ENCODE assay signal across 1 cellular context in the genomic region with DNA sequence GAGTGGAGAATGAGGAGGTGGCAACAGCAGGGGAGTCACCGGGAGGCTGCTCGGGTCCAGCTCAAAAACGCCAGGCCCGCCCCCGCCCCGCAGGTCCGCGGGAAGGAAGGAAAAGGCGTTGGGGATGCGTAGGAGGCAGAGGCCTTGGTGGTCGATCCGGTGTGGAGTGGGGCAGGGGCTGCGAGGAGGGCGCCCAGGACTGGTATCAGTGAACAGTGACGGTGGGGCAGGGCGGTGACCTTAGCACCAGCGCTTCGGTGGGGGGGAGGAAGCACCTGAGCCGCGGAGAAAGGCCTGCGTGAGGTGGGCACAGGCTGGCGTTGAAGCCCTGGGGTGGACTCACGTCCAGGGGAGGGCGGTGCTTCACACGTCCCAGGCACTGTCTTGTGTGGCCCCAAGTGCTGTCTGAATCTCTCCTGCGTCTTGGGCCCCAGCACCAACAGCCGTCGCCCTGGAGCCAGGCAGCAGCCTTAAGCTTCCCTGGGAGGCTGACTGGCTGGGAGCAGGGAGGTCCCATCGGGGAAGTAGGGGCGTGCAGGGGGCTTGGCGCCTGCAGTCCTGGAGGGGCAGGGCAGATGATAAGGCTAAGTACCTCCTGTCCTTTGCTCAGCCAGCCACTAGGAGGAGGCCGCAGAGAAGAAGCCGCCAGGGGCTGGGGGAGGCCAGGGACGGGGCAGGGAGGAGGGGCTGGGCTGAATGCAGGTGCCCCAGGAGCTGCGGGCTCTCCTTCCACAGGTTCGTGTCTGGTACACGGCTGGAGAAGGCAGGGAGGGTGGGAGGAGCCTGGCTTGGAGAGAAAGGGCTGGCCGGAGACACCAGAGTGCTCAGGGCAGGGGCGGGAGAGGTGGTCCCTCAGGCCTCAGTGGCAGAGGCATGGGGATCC.
TF ChIP-seq lines count a peak whose summit lies in the region.

No MANE protein-coding gene starts in this region.

TF ChIP-seq in HEK293, 187 proteins besides CTCF, POLR2A, EP300 and RAD21 (continued from another document):
- TF ChIP-seq, protein P1, sequence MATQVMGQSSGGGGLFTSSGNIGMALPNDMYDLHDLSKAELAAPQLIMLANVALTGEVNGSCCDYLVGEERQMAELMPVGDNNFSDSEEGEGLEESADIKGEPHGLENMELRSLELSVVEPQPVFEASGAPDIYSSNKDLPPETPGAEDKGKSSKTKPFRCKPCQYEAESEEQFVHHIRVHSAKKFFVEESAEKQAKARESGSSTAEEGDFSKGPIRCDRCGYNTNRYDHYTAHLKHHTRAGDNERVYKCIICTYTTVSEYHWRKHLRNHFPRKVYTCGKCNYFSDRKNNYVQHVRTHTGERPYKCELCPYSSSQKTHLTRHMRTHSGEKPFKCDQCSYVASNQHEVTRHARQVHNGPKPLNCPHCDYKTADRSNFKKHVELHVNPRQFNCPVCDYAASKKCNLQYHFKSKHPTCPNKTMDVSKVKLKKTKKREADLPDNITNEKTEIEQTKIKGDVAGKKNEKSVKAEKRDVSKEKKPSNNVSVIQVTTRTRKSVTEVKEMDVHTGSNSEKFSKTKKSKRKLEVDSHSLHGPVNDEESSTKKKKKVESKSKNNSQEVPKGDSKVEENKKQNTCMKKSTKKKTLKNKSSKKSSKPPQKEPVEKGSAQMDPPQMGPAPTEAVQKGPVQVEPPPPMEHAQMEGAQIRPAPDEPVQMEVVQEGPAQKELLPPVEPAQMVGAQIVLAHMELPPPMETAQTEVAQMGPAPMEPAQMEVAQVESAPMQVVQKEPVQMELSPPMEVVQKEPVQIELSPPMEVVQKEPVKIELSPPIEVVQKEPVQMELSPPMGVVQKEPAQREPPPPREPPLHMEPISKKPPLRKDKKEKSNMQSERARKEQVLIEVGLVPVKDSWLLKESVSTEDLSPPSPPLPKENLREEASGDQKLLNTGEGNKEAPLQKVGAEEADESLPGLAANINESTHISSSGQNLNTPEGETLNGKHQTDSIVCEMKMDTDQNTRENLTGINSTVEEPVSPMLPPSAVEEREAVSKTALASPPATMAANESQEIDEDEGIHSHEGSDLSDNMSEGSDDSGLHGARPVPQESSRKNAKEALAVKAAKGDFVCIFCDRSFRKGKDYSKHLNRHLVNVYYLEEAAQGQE (tag by site-specific recombination; IDR thresholded peaks at IDR 0.05): 0 out of 2 replicates have a peak, but pooled peaks have one; percentile 9
- TF ChIP-seq ZNF16 (tag by site-specific recombination; IDR thresholded peaks at IDR 0.05; ENCODE audit: low read depth) (no peak), WT1 (tag by site-specific recombination; IDR thresholded peaks at IDR 0.05) (peak; percentile 76), ZNF548 (tag by site-specific recombination; IDR thresholded peaks at IDR 0.05) (no peak), ZNF394 (tag by site-specific recombination; IDR thresholded peaks at IDR 0.05; ENCODE audit: borderline replicate concordance) (peak; percentile 16; the same call in 1 of the 2 replicates), KLF1 (tag by site-specific recombination; IDR thresholded peaks at IDR 0.05) (peak; percentile 45), BCL11B (tag by site-specific recombination; IDR thresholded peaks at IDR 0.05; ENCODE audit: low read depth) (no peak), ZNF830 (tag by site-specific recombination; IDR thresholded peaks at IDR 0.05; ENCODE audit: low read depth) (no peak), ZNF335 (tag by site-specific recombination; conservative IDR thresholded peaks at IDR 0.05) (peak; percentile 94), KLF10 (tag by site-specific recombination; IDR thresholded peaks at IDR 0.05) (peak; percentile 81), ZNF792 (tag by site-specific recombination; IDR thresholded peaks at IDR 0.05) (no peak), ZNF266 (tag by site-specific recombination; IDR thresholded peaks at IDR 0.05; ENCODE audit: low read depth) (no peak)
